1 cellular context compared by ENCODE assay signal in the genomic region with DNA sequence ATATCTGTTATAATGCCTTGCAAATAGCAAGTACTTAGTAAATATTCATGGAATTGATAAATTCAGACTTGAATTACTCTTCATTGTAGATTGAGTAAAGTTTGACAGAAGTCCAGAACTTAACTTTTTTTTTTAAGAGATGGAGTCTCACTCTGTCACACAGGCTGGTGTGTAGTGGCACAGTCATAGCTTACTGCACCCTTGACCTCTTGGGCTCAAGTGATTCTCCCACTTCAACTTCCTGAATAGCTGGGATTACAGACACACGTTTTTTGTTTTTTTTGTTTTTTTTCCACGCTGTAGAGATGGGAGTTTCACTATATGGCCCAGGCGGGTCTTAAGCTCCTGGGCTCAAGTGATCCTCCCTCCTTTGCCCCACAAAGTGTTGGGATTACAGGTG.
TF ChIP-seq lines count a peak whose summit lies in the region.

No MANE protein-coding gene starts in this region.

TF ChIP-seq in HepG2, 621 proteins besides CTCF, POLR2A, EP300 and RAD21:
- TF ChIP-seq RARG (CRISPR knock-in tag; IDR thresholded peaks at IDR 0.05; ENCODE audit: low read depth) (no peak), SAP130 (CRISPR knock-in tag; IDR thresholded peaks at IDR 0.05; ENCODE audit: low read depth) (0 out of 2 replicates have a peak, but pooled peaks have one; percentile 17), KDM6A (CRISPR knock-in tag; IDR thresholded peaks at IDR 0.05; ENCODE audit: low read depth) (no peak), ZNF441 (CRISPR knock-in tag; IDR thresholded peaks at IDR 0.05; ENCODE audit: borderline replicate concordance) (no peak), ZNF816 (CRISPR knock-in tag; IDR thresholded peaks at IDR 0.05; ENCODE audit: borderline replicate concordance) (no peak), ARNT (IDR thresholded peaks at IDR 0.05) (no peak), ZFP90 (CRISPR knock-in tag; IDR thresholded peaks at IDR 0.05; ENCODE audit: borderline replicate concordance) (peak; percentile 56; the same call in 1 of the 2 replicates), ZNF256 (CRISPR knock-in tag; conservative IDR thresholded peaks at IDR 0.05) (no peak), RFXAP (CRISPR knock-in tag; IDR thresholded peaks at IDR 0.05; ENCODE audit: borderline replicate concordance) (no peak), NCOR1 (IDR thresholded peaks at IDR 0.05; ENCODE audit: borderline replicate concordance, low read length) (no peak), NR2F6 (IDR thresholded peaks at IDR 0.05) (peak; percentile 38; the same call in 1 of the 2 replicates), NR2F6 (CRISPR knock-in tag; IDR thresholded peaks at IDR 0.05) (peak; percentile 7; the same call in 1 of the 2 replicates), ZNF569 (CRISPR knock-in tag; IDR thresholded peaks at IDR 0.05; ENCODE audit: borderline replicate concordance) (no peak)
TF ChIP-seq in HepG2: peak in this region for 3.
